1 cellular context compared by ENCODE assay signal in genomic region chr14:64465856-64466554, GRCh38.
TF ChIP-seq lines count a peak whose summit lies in the region.

No MANE protein-coding gene starts in this region.

TF ChIP-seq in H1, 55 proteins besides CTCF, POLR2A, EP300 and RAD21:
- TF ChIP-seq CEBPB (IDR thresholded peaks at IDR 0.05; ENCODE audit: low read depth, low read length) (peak; percentile 16; the same call in 1 of the 2 replicates), SIN3A (conservative IDR thresholded peaks at IDR 0.05 in 1 of 2, IDR thresholded peaks at IDR 0.05 in 1 of 2; ENCODE audit: low read depth in 1 of 2, low read length in 2 of 2) (peak in 1 of 2 experiments; percentile 36; a peak in 1 of 4 replicates), ASH2L (IDR thresholded peaks at IDR 0.05; ENCODE audit: low read length) (peak; percentile 67), EGR1 (IDR thresholded peaks at IDR 0.05; ENCODE audit: borderline replicate concordance, low read depth, low read length) (no peak), TEAD4 (IDR thresholded peaks at IDR 0.05; ENCODE audit: low read depth, low read length) (peak; percentile 78; the same call in 1 of the 2 replicates)
